In the genomic region with DNA sequence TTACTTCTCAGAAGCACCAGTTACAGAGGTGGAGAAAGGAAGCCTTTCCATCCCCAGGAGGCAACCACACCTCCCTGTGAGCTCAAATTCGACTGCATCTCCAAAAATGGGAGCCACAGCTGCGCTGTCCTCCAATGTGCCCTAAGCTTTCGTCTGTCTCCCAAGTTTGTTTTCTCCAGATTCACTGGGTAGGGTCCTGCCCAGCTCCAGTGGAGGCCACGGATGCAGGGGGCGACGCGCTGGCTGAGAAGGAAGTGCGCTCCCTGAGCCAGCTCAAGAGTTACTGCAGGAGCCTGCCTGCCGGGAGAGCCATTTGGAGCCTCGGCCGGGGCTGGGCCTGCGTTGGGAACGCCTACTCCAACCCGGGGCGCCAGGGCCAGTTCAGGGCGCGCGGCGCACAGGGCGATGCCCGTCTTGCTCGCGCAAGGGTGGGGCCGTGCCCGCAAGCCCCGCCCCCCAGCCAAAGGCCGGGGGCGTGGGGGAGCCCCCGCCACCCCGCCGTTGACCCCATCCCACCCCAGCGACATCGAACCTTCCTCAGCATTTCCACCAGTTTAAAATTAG, we compare ENCODE assay signal across 8 cellular contexts. TPM values are rescaled to one million over a fixed set of nuclear protein-coding genes. Genes with fewer than 3 reads are reported as not detected.
A peak's percentile ranks its signal among the peaks of the same experiment; 100 is the strongest.
DNase-seq lines count a peak whose midpoint lies in the region; ATAC-seq and TF ChIP-seq lines count a peak whose summit lies in the region.

No MANE protein-coding gene starts in this region.

- TF ChIP-seq CTCF in omental fat pad (IDR thresholded peaks at IDR 0.05) (no peak), suprapubic skin (IDR thresholded peaks at IDR 0.05) (no peak)

- H3K4me1 ChIP-seq in SJCRH30 (0 out of 2 replicates have a peak, but pooled peaks cover 5% of the 10 kb centered on the region), suprapubic skin (peaks cover 36% of the 10 kb centered on the region)

- DNase-seq in DMS 273 treated with DMSO at 0.1 percent for 48 hours (lab: John Stamatoyannopoulos, UW) (peak; percentile 62), HUDEP-2 (lab: John Stamatoyannopoulos, UW; ENCODE audit: unreplicated experiment in 76 of 76) (peak in 73 of 76 experiments; percentile 12 to 88 (median 73)), SJCRH30 (peak; percentile 82), globus pallidus (ENCODE audit: low spot score) (peak; percentile 86), omental fat pad (ENCODE audit: low spot score) (peak; percentile 48), suprapubic skin (ENCODE audit: low spot score in 2 of 2) (peak; percentile 90 to 91)
- peak; percentile 79 for DNase-seq in activated naive CD4-positive, alpha-beta T cell treated with anti-CD3 and anti-CD28 coated beads, Interleukin-2, amount 50 U/mL, for 16 hours

- peak; percentile 86 for ATAC-seq in GM21447 (IDR thresholded peaks at IDR 0.05; ENCODE audit: unreplicated experiment)
- peak; percentile 99 for ATAC-seq in omental fat pad (ENCODE audit: low FRiP score)

- peaks cover 6% of the 10 kb centered on the region for H3K36me3 ChIP-seq in SJCRH30
- H3K36me3 ChIP-seq in suprapubic skin, result peaks cover 14% of the 10 kb centered on the region

- no peak for TF ChIP-seq EP300 in suprapubic skin (IDR thresholded peaks at IDR 0.05)

- TF ChIP-seq POLR2A in suprapubic skin (IDR thresholded peaks at IDR 0.05), result peak in 1 of 2 donors; percentile 78

- 2% methylated on average over 28 of the region's 33 CpGs for WGBS in suprapubic skin

- H3K4me3 ChIP-seq in SJCRH30, result peak overlapping the region; percentile 57
- H3K4me3 ChIP-seq in suprapubic skin, result peak overlapping the region; percentile 70

- H3K9me3 ChIP-seq in SJCRH30 (replicated peaks) (no peaks in the 10 kb centered on the region), suprapubic skin (no peaks in the 10 kb centered on the region)

- H3K27me3 ChIP-seq in SJCRH30 (no peaks in the 10 kb centered on the region), suprapubic skin (no peaks in the 10 kb centered on the region)

- H3K27ac ChIP-seq in SJCRH30 (peak overlapping the region; percentile 45), suprapubic skin (peak overlapping the region; percentile 93)

RNA-seq across cellular contexts. Expression of a gene that starts 19.5 kb away (rescaled TPM):
- 36.8 and 41.3 TPM in 2 replicates for total RNA-seq in SJCRH30 (2014; rRNA removed; shearing (Covaris generic))
- 10 to 100 TPM; 30.7 to 42.7 (median 39.6) TPM for total RNA-seq in omental fat pad
- total RNA-seq in suprapubic skin, result 10 to 100 TPM; 26.2 to 44.3 (median 31.6) TPM

Comparison
In these comparisons a context has a peak if more than half of its experiments do, and no peak if none do; other contexts are left out.
1. Peak in every context shown above with its lines: DNase-seq, ATAC-seq, H3K4me3 ChIP-seq and H3K27ac ChIP-seq.